In genomic region chr1:224168859-224169380, GRCh38 we compare ENCODE assay signal across 8 cellular contexts.
A peak's percentile ranks its signal among the peaks of the same experiment; 100 is the strongest.
DNase-seq lines count a peak whose midpoint lies in the region; ATAC-seq and TF ChIP-seq lines count a peak whose summit lies in the region.

No MANE protein-coding gene starts in this region.

- DNase-seq in AG20443 (ENCODE audit: low spot score) (peak; percentile 61), fibroblast of mammary gland (ENCODE audit: low read depth) (peak; percentile 99), retinal pigment epithelial cell (ENCODE audit: low read depth) (peak; percentile 71), SW480 (ENCODE audit: low spot score) (no peak), NCI-H1048 (lab: John Stamatoyannopoulos, UW) (no peak)

- TF ChIP-seq CTCF in fibroblast of mammary gland (conservative IDR thresholded peaks at IDR 0.05; ENCODE audit: control insufficient read depth, insufficient read depth, low read depth, low read length) (no peak), retinal pigment epithelial cell (conservative IDR thresholded peaks at IDR 0.05; ENCODE audit: low read depth, low read length) (no peak)

- H3K4me3 ChIP-seq in fibroblast of mammary gland (ENCODE audit: control insufficient read depth, low read depth, low read length) (no peak overlapping the region), retinal pigment epithelial cell (ENCODE audit: low read length) (no peak overlapping the region)

- ATAC-seq in GM19025 (IDR thresholded peaks at IDR 0.05; ENCODE audit: low read depth, unreplicated experiment): peak; percentile 97
- ATAC-seq in HG03066 (IDR thresholded peaks at IDR 0.05; ENCODE audit: low read depth, unreplicated experiment): peak; percentile 84
- peak; percentile 82 for ATAC-seq in SK-N-SH treated with all-trans-retinoic acid at 6 μM for 48 hours

TF ChIP-seq in SK-N-SH treated with all-trans-retinoic acid at 6 μM for 48 hours, 23 proteins besides CTCF, POLR2A, EP300 and RAD21:
- TF ChIP-seq TSHZ2 (CRISPR knock-in tag; IDR thresholded peaks at IDR 0.05): no peak

Comparison
In these comparisons a context has a peak if more than half of its experiments do, and no peak if none do; other contexts are left out.
1. DNase-seq: peak in AG20443 (single experiment), fibroblast of mammary gland (single experiment) and retinal pigment epithelial cell (single experiment); none in SW480 (single experiment) and NCI-H1048 (single experiment).
2. Peak in every context shown above with its lines, with median percentiles within 50 percentile points of each other: ATAC-seq.